Comparison of ENCODE assay signal across 1 cellular context in the genomic region with DNA sequence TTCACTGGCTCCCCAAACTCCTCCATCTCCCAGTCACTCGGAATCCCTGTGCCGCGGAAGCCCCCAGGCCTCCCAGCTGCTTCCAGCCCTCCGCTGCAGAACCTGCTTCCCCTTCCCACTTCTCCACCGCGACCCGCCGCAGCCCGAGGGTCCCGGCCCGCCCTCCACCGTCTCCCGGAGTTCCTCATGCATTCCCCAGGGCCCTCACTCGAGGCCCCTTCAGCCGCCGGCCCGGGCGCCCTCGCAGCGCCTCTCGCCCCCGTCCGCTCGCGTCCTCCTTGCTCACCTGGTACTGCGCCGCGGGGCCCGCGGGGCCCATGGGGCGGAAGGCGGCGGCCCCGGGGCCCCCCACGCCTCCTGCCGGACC.
TF ChIP-seq lines count a peak whose summit lies in the region.

No MANE protein-coding gene starts in this region.

TF ChIP-seq in HEK293, 187 proteins besides CTCF, POLR2A, EP300 and RAD21 (continued from another document):
- TF ChIP-seq, protein P1, sequence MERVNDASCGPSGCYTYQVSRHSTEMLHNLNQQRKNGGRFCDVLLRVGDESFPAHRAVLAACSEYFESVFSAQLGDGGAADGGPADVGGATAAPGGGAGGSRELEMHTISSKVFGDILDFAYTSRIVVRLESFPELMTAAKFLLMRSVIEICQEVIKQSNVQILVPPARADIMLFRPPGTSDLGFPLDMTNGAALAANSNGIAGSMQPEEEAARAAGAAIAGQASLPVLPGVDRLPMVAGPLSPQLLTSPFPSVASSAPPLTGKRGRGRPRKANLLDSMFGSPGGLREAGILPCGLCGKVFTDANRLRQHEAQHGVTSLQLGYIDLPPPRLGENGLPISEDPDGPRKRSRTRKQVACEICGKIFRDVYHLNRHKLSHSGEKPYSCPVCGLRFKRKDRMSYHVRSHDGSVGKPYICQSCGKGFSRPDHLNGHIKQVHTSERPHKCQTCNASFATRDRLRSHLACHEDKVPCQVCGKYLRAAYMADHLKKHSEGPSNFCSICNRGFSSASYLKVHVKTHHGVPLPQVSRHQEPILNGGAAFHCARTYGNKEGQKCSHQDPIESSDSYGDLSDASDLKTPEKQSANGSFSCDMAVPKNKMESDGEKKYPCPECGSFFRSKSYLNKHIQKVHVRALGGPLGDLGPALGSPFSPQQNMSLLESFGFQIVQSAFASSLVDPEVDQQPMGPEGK (tag by site-specific recombination; IDR thresholded peaks at IDR 0.05): peak; percentile 54; the same call in 1 of the 2 replicates
- no peak for TF ChIP-seq ZNF626 (tag by site-specific recombination; IDR thresholded peaks at IDR 0.05)
- TF ChIP-seq, protein P2, sequence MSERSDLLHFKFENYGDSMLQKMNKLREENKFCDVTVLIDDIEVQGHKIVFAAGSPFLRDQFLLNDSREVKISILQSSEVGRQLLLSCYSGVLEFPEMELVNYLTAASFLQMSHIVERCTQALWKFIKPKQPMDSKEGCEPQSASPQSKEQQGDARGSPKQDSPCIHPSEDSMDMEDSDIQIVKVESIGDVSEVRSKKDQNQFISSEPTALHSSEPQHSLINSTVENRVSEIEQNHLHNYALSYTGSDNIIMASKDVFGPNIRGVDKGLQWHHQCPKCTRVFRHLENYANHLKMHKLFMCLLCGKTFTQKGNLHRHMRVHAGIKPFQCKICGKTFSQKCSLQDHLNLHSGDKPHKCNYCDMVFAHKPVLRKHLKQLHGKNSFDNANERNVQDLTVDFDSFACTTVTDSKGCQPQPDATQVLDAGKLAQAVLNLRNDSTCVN (tag by site-specific recombination; optimal IDR thresholded peaks at IDR 0.05): peak; percentile 25
- TF ChIP-seq, protein P3, sequence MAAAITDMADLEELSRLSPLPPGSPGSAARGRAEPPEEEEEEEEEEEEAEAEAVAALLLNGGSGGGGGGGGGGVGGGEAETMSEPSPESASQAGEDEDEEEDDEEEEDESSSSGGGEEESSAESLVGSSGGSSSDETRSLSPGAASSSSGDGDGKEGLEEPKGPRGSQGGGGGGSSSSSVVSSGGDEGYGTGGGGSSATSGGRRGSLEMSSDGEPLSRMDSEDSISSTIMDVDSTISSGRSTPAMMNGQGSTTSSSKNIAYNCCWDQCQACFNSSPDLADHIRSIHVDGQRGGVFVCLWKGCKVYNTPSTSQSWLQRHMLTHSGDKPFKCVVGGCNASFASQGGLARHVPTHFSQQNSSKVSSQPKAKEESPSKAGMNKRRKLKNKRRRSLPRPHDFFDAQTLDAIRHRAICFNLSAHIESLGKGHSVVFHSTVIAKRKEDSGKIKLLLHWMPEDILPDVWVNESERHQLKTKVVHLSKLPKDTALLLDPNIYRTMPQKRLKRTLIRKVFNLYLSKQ (tag by site-specific recombination; IDR thresholded peaks at IDR 0.05; ENCODE audit: borderline replicate concordance): no peak
